8 cellular contexts compared by ENCODE assay signal in genomic region chr7:66628361-66629221, GRCh38. TPM values are rescaled to one million over a fixed set of nuclear protein-coding genes. Genes with fewer than 3 reads are reported as not detected.
DNase-seq lines count a peak whose midpoint lies in the region; ATAC-seq and FAIRE-seq lines count a peak whose summit lies in the region.

Gene KCTD7, plus strand, starts transcription at chr7:66628881. Its CDS starts 184 bp downstream, at chr7:66629065.

- H3K27me3 ChIP-seq in mesenchymal stem cell (ENCODE audit: control insufficient read depth in 1 of 2, insufficient read depth in 1 of 2, low read length in 2 of 2), result no peaks in the 10 kb centered on the region

- peak within 1 kb of the TSS; percentile 84 for H2BK5ac ChIP-seq in mesenchymal stem cell (ENCODE audit: low read depth, low read length, poor library complexity, severe bottlenecking)

- peak within 1 kb of the TSS; percentile 28 to 98 for H2BK12ac ChIP-seq in mesenchymal stem cell (ENCODE audit: low read length in 2 of 2)

- H3K27ac ChIP-seq in mesenchymal stem cell (ENCODE audit: low read length, poor library complexity, severe bottlenecking), result peak within 1 kb of the TSS; percentile 95

- no peaks in the 10 kb centered on the region for H3K9me3 Mint-ChIP-seq in effector memory CD8-positive, alpha-beta T cell

- DNase-seq in COR-L47 (lab: John Stamatoyannopoulos, UW) (peak; percentile 97), HTR-8/SVneo (ENCODE audit: insufficient read length, low spot score) (peak; percentile 91), NOMO-1 treated with DMSO at 0.1 percent for 48 hours (lab: John Stamatoyannopoulos, UW; ENCODE audit: unreplicated experiment) (peak; percentile 98), mesenchymal stem cell (peak; percentile 98)
- peak; percentile 83 to 92 (median 83) for DNase-seq in activated CD8-positive, alpha-beta memory T cell treated with anti-CD3 and anti-CD28 coated beads for 48 hours (ENCODE audit: low read depth in 2 of 3, low spot score in 2 of 3)
- peak; percentile 92 to 96 (median 95) for DNase-seq in effector memory CD8-positive, alpha-beta T cell
- DNase-seq in stimulated activated CD8-positive, alpha-beta memory T cell treated with anti-CD3 and anti-CD28 coated beads, Interleukin-12 subunit alpha, Interleukin-12 subunit beta, amount 100 ng/mL, for 24 hours (ENCODE audit: extremely low read depth), result peak; percentile 86

- H2AFZ ChIP-seq in mesenchymal stem cell (ENCODE audit: low read depth, low read length), result peak within 1 kb of the TSS; percentile 76

- peak within 1 kb of the TSS; percentile 82 for H4K91ac ChIP-seq in mesenchymal stem cell (ENCODE audit: low read length)

- H3K79me1 ChIP-seq in mesenchymal stem cell (replicated peaks; ENCODE audit: low read length, poor library complexity, severe bottlenecking), result peaks cover 23% of the 10 kb centered on the region

- under 1% methylated on average over 55 of the region's 93 CpGs for WGBS in mesenchymal stem cell

- peak within 1 kb of the TSS; percentile 89 for H4K8ac ChIP-seq in mesenchymal stem cell (ENCODE audit: low read length)

- peak within 1 kb of the TSS; percentile 81 for H3K4me2 ChIP-seq in mesenchymal stem cell (ENCODE audit: low read length, poor library complexity, severe bottlenecking)

- H3K4me1 ChIP-seq in mesenchymal stem cell (ENCODE audit: control insufficient read depth, insufficient read depth, low read depth, low read length), result peaks cover 14% of the 10 kb centered on the region

- peak; percentile 83 for ATAC-seq in GM21381 (IDR thresholded peaks at IDR 0.05; ENCODE audit: unreplicated experiment)
- ATAC-seq in effector memory CD8-positive, alpha-beta T cell (replicated peaks), result peak; percentile 86

- no peak for FAIRE-seq in HTR-8/SVneo (lab: Jason Lieb, UNC)

- peak within 1 kb of the TSS; percentile 93 for H2BK120ac ChIP-seq in mesenchymal stem cell (ENCODE audit: low read depth, low read length)

- peak within 1 kb of the TSS; percentile 90 to 93 for H3K4ac ChIP-seq in mesenchymal stem cell (ENCODE audit: low read depth in 1 of 2, low read length in 2 of 2)

- H3K36me3 Mint-ChIP-seq in effector memory CD8-positive, alpha-beta T cell (ENCODE audit: insufficient read depth), result peaks cover 27% of the 10 kb centered on the region

- H3K27ac Mint-ChIP-seq in effector memory CD8-positive, alpha-beta T cell, result peak within 1 kb of the TSS; percentile 69 to 95

- H3K14ac ChIP-seq in mesenchymal stem cell (ENCODE audit: low read length in 2 of 2), result peak within 1 kb of the TSS in 1 of 2 experiments; percentile 98

- H3K18ac ChIP-seq in mesenchymal stem cell (ENCODE audit: low read depth in 1 of 2, low read length in 2 of 2), result peak within 1 kb of the TSS; percentile 95 to 98

- H3K4me3 ChIP-seq in mesenchymal stem cell (ENCODE audit: insufficient read depth in 1 of 2, low read depth in 1 of 2, low read length in 2 of 2), result peak within 1 kb of the TSS; percentile 87 to 88

- no peaks in the 10 kb centered on the region for H3K27me3 Mint-ChIP-seq in effector memory CD8-positive, alpha-beta T cell

- peak within 1 kb of the TSS; percentile 98 for H3K9ac ChIP-seq in mesenchymal stem cell (ENCODE audit: low read length)

- H2BK15ac ChIP-seq in mesenchymal stem cell (ENCODE audit: low read depth, poor library complexity, severe bottlenecking), result peak within 1 kb of the TSS; percentile 85

- H3K4me3 Mint-ChIP-seq in effector memory CD8-positive, alpha-beta T cell, result peak within 1 kb of the TSS; percentile 78 to 89

- peak within 1 kb of the TSS in 1 of 2 experiments; percentile 83 for H3K23ac ChIP-seq in mesenchymal stem cell (ENCODE audit: low read length in 2 of 2)

- H2AK5ac ChIP-seq in mesenchymal stem cell (ENCODE audit: low read length, severe bottlenecking), result no peak within 1 kb of the TSS

- H3K4me1 Mint-ChIP-seq in effector memory CD8-positive, alpha-beta T cell (ENCODE audit: low read depth in 2 of 2), result peaks cover 31 to 43% of the 10 kb centered on the region in 2 donors

- H3K9me3 ChIP-seq in mesenchymal stem cell (ENCODE audit: control insufficient read depth, low read length), result no peaks in the 10 kb centered on the region

- peaks cover 4 to 11% of the 10 kb centered on the region in 2 experiments for H3K36me3 ChIP-seq in mesenchymal stem cell (ENCODE audit: control insufficient read depth in 1 of 2, insufficient read depth in 2 of 2, low read depth in 1 of 2, low read length in 2 of 2)

RNA-seq across cellular contexts. Expression of gene KCTD7, which starts in this region (rescaled TPM):
- polyA plus RNA-seq in mesenchymal stem cell (2013, experiment 1 of 2), result 7.2 TPM
- polyA plus RNA-seq in mesenchymal stem cell (2013, experiment 2 of 2), result 7.2 TPM

Comparison
In these comparisons a context has a peak if more than half of its experiments do, and no peak if none do; other contexts are left out.
1. Peak in every context shown above with its lines: DNase-seq, ATAC-seq, H3K4me3 ChIP-seq and H3K27ac ChIP-seq.